In the genomic region with DNA sequence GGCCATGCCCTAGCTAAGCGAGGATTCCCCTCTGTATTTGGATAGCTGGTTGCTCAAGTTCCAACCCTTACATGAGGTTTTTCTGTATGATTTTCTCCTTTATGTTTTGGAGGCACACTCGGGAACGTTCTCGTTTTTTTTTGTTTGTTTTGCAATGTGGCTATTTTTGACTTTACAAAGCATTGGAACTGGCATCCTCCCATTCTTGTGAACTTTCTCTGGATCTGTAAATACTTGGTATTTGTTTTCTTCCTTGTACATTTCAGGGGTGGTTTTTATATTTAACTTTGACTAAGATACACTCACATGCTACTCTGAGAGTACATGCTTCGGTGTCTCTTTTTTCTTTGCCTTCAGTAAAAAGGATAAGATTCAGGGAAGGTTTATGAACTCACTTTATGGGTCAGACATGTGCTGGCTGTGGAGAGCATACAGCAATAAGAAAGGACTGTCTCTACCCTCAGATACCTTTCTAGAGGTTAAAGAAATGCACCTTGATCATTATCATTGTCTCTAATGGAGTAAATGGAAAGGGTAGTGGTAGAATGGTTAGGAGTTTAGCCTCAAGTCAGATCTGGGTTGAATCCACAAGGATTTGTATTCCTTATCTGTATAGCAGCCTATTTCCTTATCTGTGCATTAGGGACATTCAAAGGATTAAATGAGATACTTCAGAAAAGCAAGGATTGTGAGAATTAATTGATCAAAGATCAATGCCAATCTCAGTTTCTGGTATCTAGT, we compare ENCODE assay signal across 15 cellular contexts.
DNase-seq lines count a peak whose midpoint lies in the region; ATAC-seq and TF ChIP-seq lines count a peak whose summit lies in the region.
"Had no signal": no experiment of that assay in that cellular context is flagged by ENCODE, and none has a peak within 500 bp of the region (broad histone marks: within the 10 kb centered on the region; RNA-seq: fewer than 3 reads in every experiment).

No MANE protein-coding gene starts in this region.

- peaks cover 76% of the 10 kb centered on the region for H3K36me3 Mint-ChIP-seq in nephron progenitor cell (ENCODE audit: low read depth)
- H3K36me3 Mint-ChIP-seq: WTC11 had no signal

- in situ Hi-C loops in GM13977 (cut with MboI; ENCODE audit: low pct_unique_long_range_greater_than_20kb, low sequenced_read_pairs, unreplicated experiment): no loop called here

- DNase-seq in heart left ventricle (no peak), left cardiac atrium (no peak), epithelial cell of esophagus (ENCODE audit: low read depth) (no peak), nephron progenitor cell (no peak), vagina (ENCODE audit: extremely low spot score in 2 of 2) (no peak), sciatic nerve (ENCODE audit: low spot score) (no peak), hippocampal formation (lab: John Stamatoyannopoulos, UW) (no peak), GM13977 (ENCODE audit: low spot score) (no peak)
- DNase-seq: activated naive CD4-positive, alpha-beta T cell treated with anti-CD3 and anti-CD28 coated beads, Interleukin-2, amount 50 U/mL, for 16 hours; MM.1S; NCI-H2081 treated with DMSO at 0.1 percent for 48 hours; NK-92 treated with Interleukin-12 subunit alpha and Interleukin-12 subunit beta, amount 100 ng/mL, for 24 hours; stimulated activated CD4-positive, alpha-beta T cell treated with anti-CD3 and anti-CD28 coated beads, Interleukin-2, amount 100 ng/mL, for 48 hours had no signal

- H3K27me3 ChIP-seq in heart left ventricle: no peaks in the 10 kb centered on the region
- no peaks in the 10 kb centered on the region for H3K27me3 ChIP-seq in vagina

- peaks cover 83% of the 10 kb centered on the region for H3K4me1 Mint-ChIP-seq in nephron progenitor cell

- intact Hi-C loops in heart left ventricle (cut with DNase I) (loop anchor here in 8 of 10 donors (2.0 to 10.0 kb wide), 6 partner anchors 40 to 62 kb away; a partner anchor contains a TSS), left cardiac atrium (cut with DNase I) (loop anchor here in 1 of 2 donors (5.0 kb wide), 1 partner anchor 55 kb away; no protein-coding TSS in a partner anchor), vagina (cut with DNase I) (no loop called here), sciatic nerve (cut with DNase I) (no loop called here)

- H3K36me3 ChIP-seq in heart left ventricle (peaks cover 0 to 6% (median 0%) of the 10 kb centered on the region in 9 donors), vagina (peaks cover 0 to 3% of the 10 kb centered on the region in 2 donors)

- H3K27ac Mint-ChIP-seq in nephron progenitor cell: peak overlapping the region; percentile 55

- no peak overlapping the region for H3K4me3 Mint-ChIP-seq in nephron progenitor cell
- H3K4me3 Mint-ChIP-seq: WTC11 had no signal

- no peaks in the 10 kb centered on the region for H3K9me3 ChIP-seq in heart left ventricle
- no peaks in the 10 kb centered on the region for H3K9me3 ChIP-seq in vagina
- H3K9me3 ChIP-seq: Caco-2 had no signal

- TF ChIP-seq POLR2A in heart left ventricle (IDR thresholded peaks at IDR 0.05) (no peak), vagina (IDR thresholded peaks at IDR 0.05) (no peak)

- ATAC-seq in heart left ventricle (no peak), left cardiac atrium (no peak), sciatic nerve (no peak)

- H3K27me3 Mint-ChIP-seq in nephron progenitor cell (ENCODE audit: low read depth, poor library complexity): peaks cover 3% of the 10 kb centered on the region

- H3K4me1 ChIP-seq in heart left ventricle: peaks cover 0 to 50% (median 22%) of the 10 kb centered on the region in 12 donors
- peaks cover 89% of the 10 kb centered on the region for H3K4me1 ChIP-seq in vagina
- H3K4me1 ChIP-seq: Caco-2 had no signal

- no peak for TF ChIP-seq CTCF in heart left ventricle (IDR thresholded peaks at IDR 0.05)
- TF ChIP-seq CTCF in epithelial cell of esophagus (IDR thresholded peaks at IDR 0.05; ENCODE audit: insufficient read depth, low read depth, low read length, missing control alignments): no peak
- TF ChIP-seq CTCF in nephron progenitor cell (IDR thresholded peaks at IDR 0.05): no peak
- no peak for TF ChIP-seq CTCF in vagina (IDR thresholded peaks at IDR 0.05)
- no peak for TF ChIP-seq CTCF in GM13977 (IDR thresholded peaks at IDR 0.05; ENCODE audit: extremely low read depth, insufficient read depth, missing control alignments)

- WGBS in heart left ventricle, 4 donors: 36 to 54% (median 46%) methylated on average over 5 of the region's 5 CpGs

- H3K27ac ChIP-seq in heart left ventricle: peak overlapping the region in 11 of 12 donors; percentile 26 to 77 (median 56)
- peak overlapping the region; percentile 84 for H3K27ac ChIP-seq in vagina

- H3K9me3 Mint-ChIP-seq in nephron progenitor cell: no peaks in the 10 kb centered on the region
- H3K9me3 Mint-ChIP-seq: WTC11 had no signal

- H3K4me3 ChIP-seq in heart left ventricle (peak overlapping the region in 1 of 12 donors; percentile 0), epithelial cell of esophagus (ENCODE audit: low read length) (peak overlapping the region; percentile 42), vagina (no peak overlapping the region)

Comparison
In these comparisons a context has a peak if more than half of its experiments do, and no peak if none do; other contexts are left out.
1. intact Hi-C loops: an anchor here in heart left ventricle (2.0 to 10.0 kb wide); none called in vagina and sciatic nerve.